ENCODE assay signal across 9 cellular contexts in the genomic region with DNA sequence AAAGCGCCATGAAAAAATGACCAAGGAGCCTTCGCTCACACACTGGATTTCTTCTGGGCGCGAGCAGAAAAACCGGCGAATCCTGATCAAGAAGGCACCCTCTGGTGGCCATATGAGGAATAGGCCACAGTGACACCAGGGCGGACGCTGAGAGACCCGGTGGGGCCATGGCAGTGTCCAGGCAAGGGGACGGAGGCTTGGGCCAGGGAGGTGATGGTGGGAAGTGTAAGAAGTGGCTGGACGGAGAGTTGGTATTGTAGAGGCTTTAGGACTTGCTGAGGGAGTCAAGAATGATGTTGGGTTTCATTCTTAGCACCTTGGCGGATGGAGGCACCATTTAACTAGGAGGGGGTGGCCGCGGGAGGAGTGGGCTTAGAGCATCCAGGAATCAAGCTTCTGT. TPM values are rescaled to one million over a fixed set of nuclear protein-coding genes. Genes with fewer than 3 reads are reported as not detected.
DNase-seq lines count a peak whose midpoint lies in the region; ATAC-seq and TF ChIP-seq lines count a peak whose summit lies in the region.
"Had no signal": no experiment of that assay in that cellular context is flagged by ENCODE, and none has a peak within 500 bp of the region (broad histone marks: within the 10 kb centered on the region; RNA-seq: fewer than 3 reads in every experiment).

No MANE protein-coding gene starts in this region.

- peaks cover 6 to 18% (median 13%) of the 10 kb centered on the region in 5 experiments for H3K9me3 Mint-ChIP-seq in brain

- CTCF ChIA-PET in GM10248 (lab: Yijun Ruan, JAX) = interaction anchor here (0.7 to 5.6 kb wide), 44 partner anchors 10 to 346 kb away, joined by 3 to 195 read pairs (median 5); partner anchors contain the start of genes CYTH4, IL2RB, MFNG and RAC2

- TF ChIP-seq CTCF in GM10248 (IDR thresholded peaks at IDR 0.05; ENCODE audit: control extremely low read depth, extremely low read depth, low read depth, missing control alignments) (peak; percentile 86), LNCAP (IDR thresholded peaks at IDR 0.05) (peak; percentile 94), brain (conservative IDR thresholded peaks at IDR 0.05) (peak; percentile 64 to 89)

- peaks cover 28% of the 10 kb centered on the region for H3K27me3 Mint-ChIP-seq in brain

- ATAC-seq in HG03135 (IDR thresholded peaks at IDR 0.05; ENCODE audit: unreplicated experiment) = no peak

- peaks cover 29% of the 10 kb centered on the region for H3K4me1 Mint-ChIP-seq in brain

- POLR2A ChIA-PET in GM10248 (lab: Yijun Ruan, JAX) = no interaction called here

- no peaks in the 10 kb centered on the region for H3K36me3 Mint-ChIP-seq in brain

- H3K27ac Mint-ChIP-seq in brain = peak overlapping the region in 1 of 5 experiments; percentile 8

- no peak overlapping the region for H3K4me3 Mint-ChIP-seq in brain

- DNase-seq in GM10248 (ENCODE audit: extremely low spot score) = peak; percentile 77
- peak in 4 of 5 experiments; percentile 48 to 65 (median 51) for DNase-seq in T-helper 2 cell
- DNase-seq in kidney glomerular epithelial cell (lab: John Stamatoyannopoulos, UW) = peak; percentile 58
- DNase-seq in stimulated activated CD8-positive, alpha-beta memory T cell treated with anti-CD3 and anti-CD28 coated beads, Interleukin-12 subunit alpha, Interleukin-12 subunit beta, amount 100 ng/mL, for 1 hour (ENCODE audit: low read depth) = peak; percentile 51
- DNase-seq in GOT3 (lab: John Stamatoyannopoulos, UW) = no peak

RNA-seq across cellular contexts. Expression of gene RAC2, which starts 16.9 kb away (rescaled TPM):
- 3.3 TPM for polyA plus RNA-seq in brain (ENCODE audit: insufficient read depth, low read depth, low replicate concordance)

RNA-seq across cellular contexts. Expression of gene CYTH4, which starts 21.4 kb away (rescaled TPM):
- 1.3 TPM for polyA plus RNA-seq in brain (ENCODE audit: insufficient read depth, low read depth, low replicate concordance)

RNA-seq across cellular contexts. Expression of gene SSTR3, which starts 48.7 kb away (rescaled TPM):
- polyA plus RNA-seq in brain (ENCODE audit: insufficient read depth, low read depth, low replicate concordance) = 1.6 TPM
- polyA plus RNA-seq: urinary bladder had no signal
